In the genomic region with DNA sequence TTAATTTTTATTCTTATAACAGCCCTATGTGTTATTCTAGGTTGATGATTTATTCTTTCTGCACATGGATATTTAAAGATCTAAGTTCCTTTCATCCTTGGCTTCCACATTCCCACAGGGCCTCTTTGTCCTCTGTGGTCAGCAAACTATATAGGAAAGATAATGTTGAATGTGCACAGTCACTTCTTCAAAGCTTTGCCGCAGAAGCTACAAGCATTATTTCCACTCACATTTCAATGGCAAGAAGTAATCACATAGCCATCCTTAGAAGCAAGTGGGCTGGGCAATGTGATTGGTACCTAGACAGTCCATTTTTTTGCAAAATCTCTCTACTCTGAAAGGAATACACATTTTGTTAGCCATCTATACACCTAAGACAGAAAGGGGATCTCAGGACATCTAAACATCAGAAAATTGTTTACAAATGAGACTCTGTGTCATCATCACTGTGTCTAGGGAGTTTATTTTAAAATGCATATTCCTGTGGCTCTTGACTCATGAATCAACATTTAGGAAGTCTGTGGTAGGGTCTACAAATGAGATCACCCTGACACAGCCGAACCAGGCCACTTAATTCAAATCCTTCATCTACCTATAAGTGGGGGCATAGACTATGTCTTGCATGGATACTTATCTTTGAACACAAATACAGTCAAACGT, we compare ENCODE assay signal across 12 cellular contexts.
"Had no signal": no experiment of that assay in that cellular context is flagged by ENCODE, and none has a peak within 500 bp of the region (broad histone marks: within the 10 kb centered on the region; RNA-seq: fewer than 3 reads in every experiment).

No MANE protein-coding gene starts in this region.

- H3K9me3 ChIP-seq: esophagus muscularis mucosa, gastrocnemius medialis, pancreas, thyroid gland had no signal

- H3K27me3 ChIP-seq: cardiac muscle cell, esophagus muscularis mucosa, gastrocnemius medialis, heart right ventricle, neural progenitor cell, pancreas, thyroid gland had no signal

- H3K27ac ChIP-seq: cardiac muscle cell, esophagus muscularis mucosa, gastrocnemius medialis, heart right ventricle, neural progenitor cell, pancreas, thyroid gland had no signal

- ATAC-seq: activated naive CD4-positive, alpha-beta T cell treated with anti-CD3 and anti-CD28 coated beads, Interleukin-2, amount 50 U/mL, for 72 hours; activated T-cell treated with anti-CD3 and anti-CD28 coated beads, Interleukin-2, amount 50 U/mL, for 4 hours; gastrocnemius medialis; heart right ventricle; pancreas had no signal

- H3K4me3 ChIP-seq: cardiac muscle cell, esophagus muscularis mucosa, gastrocnemius medialis, heart right ventricle, neural progenitor cell, pancreas, thyroid gland had no signal

- DNase-seq: activated CD4-positive, alpha-beta T cell treated with anti-CD3 and anti-CD28 coated beads for 1 hour; activated CD4-positive, alpha-beta T cell treated with anti-CD3 and anti-CD28 coated beads, Interleukin-2, amount 50 U/mL, for 48 hours; activated effector memory CD4-positive, alpha-beta T cell treated with anti-CD3 and anti-CD28 coated beads, Interleukin-2, amount 50 U/mL, for 16 hours; activated T-cell treated with anti-CD3 and anti-CD28 coated beads, Interleukin-2, amount 50 U/mL, for 4 hours; gastrocnemius medialis; heart right ventricle; pancreas; thyroid gland had no signal
